ENCODE assay signal across 11 cellular contexts in genomic region chr2:69645926-69646325, GRCh38. TPM values are rescaled to one million over a fixed set of nuclear protein-coding genes. Genes with fewer than 3 reads are reported as not detected.
A peak's percentile ranks its signal among the peaks of the same experiment; 100 is the strongest.
DNase-seq lines count a peak whose midpoint lies in the region; ATAC-seq, FAIRE-seq and TF ChIP-seq lines count a peak whose summit lies in the region.
"Had no signal": no experiment of that assay in that cellular context is flagged by ENCODE, and none has a peak within 500 bp of the region (broad histone marks: within the 10 kb centered on the region; RNA-seq: fewer than 3 reads in every experiment).

No MANE protein-coding gene starts in this region.

- no peak overlapping the region for H3K27ac ChIP-seq in BLaER1
- peak overlapping the region; percentile 86 for H3K27ac ChIP-seq in naive thymus-derived CD4-positive, alpha-beta T cell (ENCODE audit: low read depth, low read length)

- peaks cover 6% of the 10 kb centered on the region for H3K9me3 Mint-ChIP-seq in activated CD8-positive, alpha-beta T cell treated with anti-CD3 and anti-CD28 coated beads for 36 hours
- peaks cover 0 to 2% (median 0%) of the 10 kb centered on the region in 11 donors for H3K9me3 Mint-ChIP-seq in naive thymus-derived CD4-positive, alpha-beta T cell

- no peaks in the 10 kb centered on the region for H3K36me3 ChIP-seq in BLaER1
- H3K36me3 ChIP-seq in naive thymus-derived CD4-positive, alpha-beta T cell (ENCODE audit: control insufficient read depth in 2 of 3, insufficient read depth in 3 of 3, low read length in 3 of 3) = peaks cover 0 to 16% (median 0%) of the 10 kb centered on the region in 3 experiments

- peak overlapping the region; percentile 96 for H3K27ac Mint-ChIP-seq in activated CD8-positive, alpha-beta T cell treated with anti-CD3 and anti-CD28 coated beads for 36 hours
- H3K27ac Mint-ChIP-seq in naive thymus-derived CD4-positive, alpha-beta T cell = peak overlapping the region; percentile 91 to 99 (median 95)

- peaks cover 43% of the 10 kb centered on the region for H3K4me1 Mint-ChIP-seq in activated CD8-positive, alpha-beta T cell treated with anti-CD3 and anti-CD28 coated beads for 36 hours (ENCODE audit: low read depth)
- H3K4me1 Mint-ChIP-seq in naive thymus-derived CD4-positive, alpha-beta T cell = peaks cover 44 to 63% (median 54%) of the 10 kb centered on the region in 7 donors

- no peaks in the 10 kb centered on the region for H3K27me3 ChIP-seq in BLaER1
- H3K27me3 ChIP-seq in naive thymus-derived CD4-positive, alpha-beta T cell (ENCODE audit: control insufficient read depth in 2 of 2, insufficient read depth in 2 of 2, low read length in 2 of 2) = no peaks in the 10 kb centered on the region

- no peak for TF ChIP-seq CTCF in activated CD8-positive, alpha-beta T cell treated with anti-CD3 and anti-CD28 coated beads for 36 hours (IDR thresholded peaks at IDR 0.05)

- POLR2A ChIA-PET in activated CD8-positive, alpha-beta T cell treated with anti-CD3 and anti-CD28 coated beads for 36 hours (lab: Charles Lee) = interaction anchor here (0.6 to 2.9 kb wide), 6 partner anchors 14 to 81 kb away, joined by 3 to 17 read pairs (median 4); no protein-coding TSS in a partner anchor
- POLR2A ChIA-PET in naive thymus-derived CD4-positive, alpha-beta T cell (lab: Charles Lee) = interaction anchor here (0.7 to 16.9 kb wide), 20 partner anchors 12 to 209 kb away, joined by 3 to 334 read pairs (median 11); partner anchors contain the start of gene NFU1

- H3K4me2 ChIP-seq in BLaER1 = peak overlapping the region; percentile 93

- peak overlapping the region; percentile 85 for H3K4me3 Mint-ChIP-seq in activated CD8-positive, alpha-beta T cell treated with anti-CD3 and anti-CD28 coated beads for 36 hours
- peak overlapping the region; percentile 89 to 98 (median 96) for H3K4me3 Mint-ChIP-seq in naive thymus-derived CD4-positive, alpha-beta T cell

- FAIRE-seq in GM18507 (lab: Jason Lieb, UNC) (peak; percentile 58), urothelium cell line (lab: Jason Lieb, UNC) (no peak)
- FAIRE-seq: small intestine had no signal

- peaks cover 9% of the 10 kb centered on the region for H4K20me1 ChIP-seq in BLaER1

- no peak for DNase-seq in GM18507 (ENCODE audit: extremely low spot score, insufficient read length, low read depth)
- DNase-seq in activated CD8-positive, alpha-beta T cell treated with anti-CD3 and anti-CD28 coated beads for 36 hours = peak; percentile 53
- peak in 6 of 9 donors; percentile 37 to 61 (median 54) for DNase-seq in naive thymus-derived CD4-positive, alpha-beta T cell
- no peak for DNase-seq in effector CD8-positive, alpha-beta T cell (lab: John Stamatoyannopoulos, UW)
- no peak for DNase-seq in urothelium cell line (ENCODE audit: low spot score)
- no peak for DNase-seq in islet precursor cell
- DNase-seq: activated CD8-positive, alpha-beta memory T cell treated with anti-CD3 and anti-CD28 coated beads, Interleukin-2, amount 50 U/mL, for 48 hours; NCI-H2029 treated with DMSO at 0.1 percent for 48 hours; small intestine had no signal

- H3K4me3 ChIP-seq in BLaER1 = no peak overlapping the region
- peak overlapping the region; percentile 80 for H3K4me3 ChIP-seq in naive thymus-derived CD4-positive, alpha-beta T cell (ENCODE audit: low read length)

- no peaks in the 10 kb centered on the region for H3K27me3 Mint-ChIP-seq in activated CD8-positive, alpha-beta T cell treated with anti-CD3 and anti-CD28 coated beads for 36 hours
- no peaks in the 10 kb centered on the region for H3K27me3 Mint-ChIP-seq in naive thymus-derived CD4-positive, alpha-beta T cell

- intact Hi-C loops in activated CD8-positive, alpha-beta T cell treated with anti-CD3 and anti-CD28 coated beads for 36 hours (cut with micrococcal nuclease) = loop anchor here (2.0 to 5.0 kb wide), 3 partner anchors 29 to 66 kb away; no protein-coding TSS in a partner anchor
- intact Hi-C loops in naive thymus-derived CD4-positive, alpha-beta T cell (cut with micrococcal nuclease) = loop anchor here (1.0 to 10.0 kb wide), 13 partner anchors 17 to 1181 kb away; partner anchors contain the start of genes PCBP1 (in 2 of the 2), APLF (in 1 of the 2), FBXO48 (in 1 of the 2) and SNRPG (in 1 of the 2)

- ATAC-seq in activated CD8-positive, alpha-beta T cell treated with anti-CD3 and anti-CD28 coated beads for 36 hours = no peak
- no peak for ATAC-seq in naive thymus-derived CD4-positive, alpha-beta T cell
- no peak for ATAC-seq in GM21723 (IDR thresholded peaks at IDR 0.05; ENCODE audit: unreplicated experiment)

- H3K4me1 ChIP-seq in BLaER1 = peaks cover 65% of the 10 kb centered on the region
- H3K4me1 ChIP-seq in naive thymus-derived CD4-positive, alpha-beta T cell (ENCODE audit: control insufficient read depth in 2 of 2, insufficient read depth in 2 of 2, low read length in 2 of 2) = peaks cover 46 to 52% of the 10 kb centered on the region in 2 donors

- H3K9me3 ChIP-seq in BLaER1 = no peaks in the 10 kb centered on the region
- H3K9me3 ChIP-seq in naive thymus-derived CD4-positive, alpha-beta T cell (ENCODE audit: control insufficient read depth in 2 of 3, low read length in 3 of 3) = no peaks in the 10 kb centered on the region

- peaks cover 27% of the 10 kb centered on the region for H3K36me3 Mint-ChIP-seq in activated CD8-positive, alpha-beta T cell treated with anti-CD3 and anti-CD28 coated beads for 36 hours (ENCODE audit: low read depth)
- H3K36me3 Mint-ChIP-seq in naive thymus-derived CD4-positive, alpha-beta T cell = peaks cover 4 to 19% (median 10%) of the 10 kb centered on the region in 5 donors

- CTCF ChIA-PET in activated CD8-positive, alpha-beta T cell treated with anti-CD3 and anti-CD28 coated beads for 36 hours (lab: Charles Lee) = interaction anchor here (0.7 to 13.1 kb wide), 15 partner anchors 9 to 209 kb away, joined by 3 to 145 read pairs (median 4); partner anchors contain the start of gene NFU1
- CTCF ChIA-PET in naive thymus-derived CD4-positive, alpha-beta T cell (lab: Charles Lee) = interaction anchor here (0.6 to 4.8 kb wide), 18 partner anchors 13 to 119 kb away, joined by 3 to 58 read pairs (median 8); no protein-coding TSS in a partner anchor

- H3K9ac ChIP-seq in BLaER1 = no peak overlapping the region

RNA-seq across cellular contexts. Expression of gene AAK1, which starts 2.4 kb away (rescaled TPM):
- 100 to 1,000 TPM; 114 to 115 TPM for total RNA-seq in activated CD8-positive, alpha-beta T cell treated with anti-CD3 and anti-CD28 coated beads for 36 hours
- total RNA-seq in naive thymus-derived CD4-positive, alpha-beta T cell = 100 to 1,000 TPM; 114 to 253 (median 218) TPM
- 10 to 100 TPM; 71.5 to 84.6 TPM for polyA plus RNA-seq in naive thymus-derived CD4-positive, alpha-beta T cell

Comparison
In these comparisons a context has a peak if more than half of its experiments do, and no peak if none do; other contexts are left out.
1. DNase-seq: peak in activated CD8-positive, alpha-beta T cell treated with anti-CD3 and anti-CD28 coated beads for 36 hours (single experiment) and naive thymus-derived CD4-positive, alpha-beta T cell (6 of 9); none in GM18507 (single experiment), effector CD8-positive, alpha-beta T cell (single experiment), urothelium cell line (single experiment) and islet precursor cell (single experiment).